ENCODE assay signal across 24 cellular contexts in genomic region chr2:131043199-131044077, GRCh38. TPM values are rescaled to one million over a fixed set of nuclear protein-coding genes. Genes with fewer than 3 reads are reported as not detected.
DNase-seq lines count a peak whose midpoint lies in the region; FAIRE-seq and TF ChIP-seq lines count a peak whose summit lies in the region.
"Had no signal": no experiment of that assay in that cellular context is flagged by ENCODE, and none has a peak within 500 bp of the region (broad histone marks: within the 10 kb centered on the region; RNA-seq: fewer than 3 reads in every experiment).

No MANE protein-coding gene starts in this region.

- peaks cover 22 to 42% (median 26%) of the 10 kb centered on the region in 3 donors for H3K4me1 Mint-ChIP-seq in CD8-positive, alpha-beta memory T cell
- no peaks in the 10 kb centered on the region for H3K4me1 Mint-ChIP-seq in osteocyte (ENCODE audit: unreplicated experiment)
- H3K4me1 Mint-ChIP-seq: nephron had no signal

- TF ChIP-seq CTCF in HEK293 (tag by site-specific recombination; IDR thresholded peaks at IDR 0.05) (no peak), kidney (IDR thresholded peaks at IDR 0.05; ENCODE audit: borderline replicate concordance, extremely low read depth, insufficient read depth) (no peak), osteocyte (IDR thresholded peaks at IDR 0.05) (no peak)

- H3K9me3 ChIP-seq in CD8-positive, alpha-beta memory T cell (ENCODE audit: low read length) = no peaks in the 10 kb centered on the region
- no peaks in the 10 kb centered on the region for H3K9me3 ChIP-seq in HEK293 (ENCODE audit: control insufficient read depth, insufficient read depth, low read depth, low read length)
- H3K9me3 ChIP-seq in kidney (ENCODE audit: control insufficient read depth in 1 of 2, low read length in 2 of 2) = no peaks in the 10 kb centered on the region
- H3K9me3 ChIP-seq: esophagus muscularis mucosa, Peyer's patch, tibial nerve had no signal

- H3K4me1 ChIP-seq in CD8-positive, alpha-beta memory T cell (ENCODE audit: insufficient read depth, low read length) = peaks cover 35% of the 10 kb centered on the region
- H3K4me1 ChIP-seq in HEK293 (ENCODE audit: control insufficient read depth, insufficient read depth, low read length) (no peaks in the 10 kb centered on the region), kidney (ENCODE audit: control insufficient read depth in 1 of 2, insufficient read depth in 1 of 2, low read depth in 1 of 2, low read length in 2 of 2) (peaks cover 0 to 6% of the 10 kb centered on the region in 2 donors)
- H3K4me1 ChIP-seq: foreskin keratinocyte had no signal

- DNase-seq in CD8-positive, alpha-beta memory T cell = no peak
- DNase-seq in kidney (peak; percentile 55), osteocyte (ENCODE audit: extremely low spot score, unreplicated experiment) (peak; percentile 73), GM19238 (ENCODE audit: insufficient read length, low spot score) (no peak), HTR-8/SVneo (ENCODE audit: insufficient read length, low spot score) (no peak), germinal center (ENCODE audit: low spot score) (no peak)
- DNase-seq: activated CD4-positive, alpha-beta T cell treated with anti-CD3 and anti-CD28 coated beads for 36 hours; activated gamma-delta T cell treated with Interleukin-2 at 50 U/mL for 16 hours; dermis blood vessel endothelial cell; Kasumi-1; kidney glomerular epithelial cell; NCI-H1417 treated with DMSO at 0.1 percent for 48 hours; NCI-H2029 treated with DMSO at 0.1 percent for 48 hours; NCI-H524 treated with DMSO at 0.1 percent for 48 hours; Peyer's patch; SIG-M5; stimulated activated CD4-positive, alpha-beta T cell treated with anti-CD3 and anti-CD28 coated beads, Interleukin-1b, Interleukin-23, amount 100 ng/mL, for 48 hours had no signal

- H3K4me3 Mint-ChIP-seq in CD8-positive, alpha-beta memory T cell = peak overlapping the region in 1 of 7 donors; percentile 58
- no peak overlapping the region for H3K4me3 Mint-ChIP-seq in osteocyte (ENCODE audit: unreplicated experiment)
- H3K4me3 Mint-ChIP-seq: activated CD4-positive, alpha-beta T cell treated with anti-CD3 and anti-CD28 coated beads for 36 hours; central memory CD8-positive, alpha-beta T cell; nephron had no signal

- no peaks in the 10 kb centered on the region for H3K27me3 Mint-ChIP-seq in CD8-positive, alpha-beta memory T cell
- no peaks in the 10 kb centered on the region for H3K27me3 Mint-ChIP-seq in osteocyte (ENCODE audit: unreplicated experiment)
- H3K27me3 Mint-ChIP-seq: activated CD4-positive, alpha-beta T cell treated with anti-CD3 and anti-CD28 coated beads for 36 hours; central memory CD8-positive, alpha-beta T cell had no signal

- peaks cover 0 to 20% (median 0%) of the 10 kb centered on the region in 3 donors for H3K36me3 Mint-ChIP-seq in CD8-positive, alpha-beta memory T cell
- peaks cover 13% of the 10 kb centered on the region for H3K36me3 Mint-ChIP-seq in osteocyte (ENCODE audit: unreplicated experiment)

- POLR2A ChIA-PET in CD8-positive, alpha-beta memory T cell (lab: Charles Lee) = no interaction called here
- POLR2A ChIA-PET in HEK293 (lab: Yijun Ruan, JAX) = interaction anchor here (0.6 kb wide), 1 partner anchor 21 kb away, joined by 4 read pairs; no protein-coding TSS in a partner anchor

- H3K9ac ChIP-seq in kidney (ENCODE audit: low read length in 2 of 2) = no peak overlapping the region

- no peak overlapping the region for H3K4me3 ChIP-seq in CD8-positive, alpha-beta memory T cell (ENCODE audit: low read length)
- H3K4me3 ChIP-seq in HEK293 (ENCODE audit: low read depth, low read length) (no peak overlapping the region), kidney (ENCODE audit: low read length in 2 of 2) (no peak overlapping the region)
- H3K4me3 ChIP-seq: esophagus muscularis mucosa, Peyer's patch, tibial nerve had no signal

- H3K36me3 ChIP-seq in CD8-positive, alpha-beta memory T cell (ENCODE audit: insufficient read depth, low read length) = no peaks in the 10 kb centered on the region
- H3K36me3 ChIP-seq in HEK293 (ENCODE audit: control insufficient read depth in 2 of 2, insufficient read depth in 1 of 2, low read length in 2 of 2) (peaks cover 0 to 42% of the 10 kb centered on the region in 2 experiments; a peak in 1 of 3 replicates), kidney (ENCODE audit: control insufficient read depth in 1 of 2, insufficient read depth in 2 of 2, low read length in 2 of 2) (peaks cover 3% of the 10 kb centered on the region in 2 donors)

- no peaks in the 10 kb centered on the region for H3K9me3 Mint-ChIP-seq in CD8-positive, alpha-beta memory T cell
- H3K9me3 Mint-ChIP-seq in osteocyte (ENCODE audit: unreplicated experiment) = no peaks in the 10 kb centered on the region
- H3K9me3 Mint-ChIP-seq: central memory CD8-positive, alpha-beta T cell; nephron had no signal

- H3K27ac Mint-ChIP-seq in CD8-positive, alpha-beta memory T cell = peak overlapping the region in 5 of 8 donors; percentile 46 to 91 (median 58)
- no peak overlapping the region for H3K27ac Mint-ChIP-seq in osteocyte (ENCODE audit: unreplicated experiment)
- H3K27ac Mint-ChIP-seq: activated CD4-positive, alpha-beta T cell treated with anti-CD3 and anti-CD28 coated beads for 36 hours; nephron had no signal

- FAIRE-seq in kidney (lab: Jason Lieb, UNC) (no peak), HTR-8/SVneo (lab: Jason Lieb, UNC) (no peak)
- FAIRE-seq: endometrium had no signal

- CTCF ChIA-PET in CD8-positive, alpha-beta memory T cell (lab: Charles Lee) = no interaction called here
- CTCF ChIA-PET in HEK293 (lab: Yijun Ruan, JAX) = no interaction called here

- no peaks in the 10 kb centered on the region for H3K27me3 ChIP-seq in CD8-positive, alpha-beta memory T cell (ENCODE audit: insufficient read depth, low read length, poor library complexity, severe bottlenecking)
- H3K27me3 ChIP-seq: esophagus muscularis mucosa, foreskin keratinocyte, tibial nerve had no signal

- no peak overlapping the region for H3K27ac ChIP-seq in CD8-positive, alpha-beta memory T cell (ENCODE audit: low read depth, low read length)
- no peak overlapping the region for H3K27ac ChIP-seq in HEK293 (ENCODE audit: extremely low read depth, low read depth, low read length)
- no peak overlapping the region for H3K27ac ChIP-seq in kidney (ENCODE audit: low read depth in 2 of 2, low read length in 2 of 2)
- H3K27ac ChIP-seq: esophagus muscularis mucosa, foreskin keratinocyte, Peyer's patch, tibial nerve had no signal

- intact Hi-C loops in kidney (cut with DNase I) = no loop called here

TF ChIP-seq in HEK293, 187 proteins besides CTCF, POLR2A, EP300 and RAD21:
- TF ChIP-seq BCL6B (tag by site-specific recombination; IDR thresholded peaks at IDR 0.05) = no peak
- peak; percentile 63 for TF ChIP-seq EGR2 (tag by site-specific recombination; IDR thresholded peaks at IDR 0.05; ENCODE audit: low read depth)
- TF ChIP-seq ZFHX2 (tag by site-specific recombination; conservative IDR thresholded peaks at IDR 0.05) = peak; percentile 40
TF ChIP-seq in HEK293: peak in this region for 2.

RNA-seq across cellular contexts. Expression of gene FAM168B, which starts 49.8 kb away (rescaled TPM):
- total RNA-seq in CD8-positive, alpha-beta memory T cell = 10 to 100 TPM; 93.1 to 97.6 TPM
- polyA plus RNA-seq in CD8-positive, alpha-beta memory T cell = 40.4 TPM
- total RNA-seq in kidney = 89.9 TPM
- 34.1 TPM for polyA plus RNA-seq in kidney (ENCODE audit: insufficient read depth, low read depth, low replicate concordance)
- total RNA-seq in osteocyte = 111 and 114 TPM in 2 replicates

Comparison
In these comparisons a context has a peak if more than half of its experiments do, and no peak if none do; other contexts are left out.
1. DNase-seq: peak in kidney (single experiment) and osteocyte (single experiment); none in CD8-positive, alpha-beta memory T cell (0 of 5), GM19238 (single experiment), HTR-8/SVneo (single experiment) and germinal center (single experiment).